ENCODE assay signal across 1 cellular context in the genomic region with DNA sequence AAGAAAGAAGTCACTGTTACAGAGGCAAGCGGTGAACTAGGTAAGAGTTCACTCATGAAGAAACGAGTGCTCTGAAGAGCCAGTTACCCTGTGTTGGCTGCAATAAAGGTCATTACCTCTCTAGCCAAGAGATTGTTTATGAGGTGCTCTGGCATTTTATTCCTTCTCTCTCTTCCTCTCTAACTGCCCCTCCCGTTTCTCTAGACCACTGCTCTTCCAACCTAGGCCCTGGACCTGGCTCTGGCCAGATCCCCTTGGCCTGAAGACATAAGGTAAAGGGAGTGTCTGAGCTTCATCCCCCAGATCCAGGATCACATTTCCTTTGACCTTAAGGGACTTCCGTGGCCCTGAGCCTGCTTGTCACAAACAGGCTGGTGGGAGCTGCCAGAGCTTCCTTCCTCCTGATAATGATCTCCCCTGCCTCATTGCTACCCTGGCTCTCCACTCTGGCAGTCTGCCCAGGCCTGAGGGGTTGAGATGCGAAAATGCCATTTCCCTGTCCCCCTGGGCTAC.
A peak's percentile ranks its signal among the peaks of the same experiment; 100 is the strongest.
TF ChIP-seq lines count a peak whose summit lies in the region.

No MANE protein-coding gene starts in this region.

TF ChIP-seq in HepG2, 621 proteins besides CTCF, POLR2A, EP300 and RAD21 (continued from another document and continues in another):
- TF ChIP-seq, protein P1, sequence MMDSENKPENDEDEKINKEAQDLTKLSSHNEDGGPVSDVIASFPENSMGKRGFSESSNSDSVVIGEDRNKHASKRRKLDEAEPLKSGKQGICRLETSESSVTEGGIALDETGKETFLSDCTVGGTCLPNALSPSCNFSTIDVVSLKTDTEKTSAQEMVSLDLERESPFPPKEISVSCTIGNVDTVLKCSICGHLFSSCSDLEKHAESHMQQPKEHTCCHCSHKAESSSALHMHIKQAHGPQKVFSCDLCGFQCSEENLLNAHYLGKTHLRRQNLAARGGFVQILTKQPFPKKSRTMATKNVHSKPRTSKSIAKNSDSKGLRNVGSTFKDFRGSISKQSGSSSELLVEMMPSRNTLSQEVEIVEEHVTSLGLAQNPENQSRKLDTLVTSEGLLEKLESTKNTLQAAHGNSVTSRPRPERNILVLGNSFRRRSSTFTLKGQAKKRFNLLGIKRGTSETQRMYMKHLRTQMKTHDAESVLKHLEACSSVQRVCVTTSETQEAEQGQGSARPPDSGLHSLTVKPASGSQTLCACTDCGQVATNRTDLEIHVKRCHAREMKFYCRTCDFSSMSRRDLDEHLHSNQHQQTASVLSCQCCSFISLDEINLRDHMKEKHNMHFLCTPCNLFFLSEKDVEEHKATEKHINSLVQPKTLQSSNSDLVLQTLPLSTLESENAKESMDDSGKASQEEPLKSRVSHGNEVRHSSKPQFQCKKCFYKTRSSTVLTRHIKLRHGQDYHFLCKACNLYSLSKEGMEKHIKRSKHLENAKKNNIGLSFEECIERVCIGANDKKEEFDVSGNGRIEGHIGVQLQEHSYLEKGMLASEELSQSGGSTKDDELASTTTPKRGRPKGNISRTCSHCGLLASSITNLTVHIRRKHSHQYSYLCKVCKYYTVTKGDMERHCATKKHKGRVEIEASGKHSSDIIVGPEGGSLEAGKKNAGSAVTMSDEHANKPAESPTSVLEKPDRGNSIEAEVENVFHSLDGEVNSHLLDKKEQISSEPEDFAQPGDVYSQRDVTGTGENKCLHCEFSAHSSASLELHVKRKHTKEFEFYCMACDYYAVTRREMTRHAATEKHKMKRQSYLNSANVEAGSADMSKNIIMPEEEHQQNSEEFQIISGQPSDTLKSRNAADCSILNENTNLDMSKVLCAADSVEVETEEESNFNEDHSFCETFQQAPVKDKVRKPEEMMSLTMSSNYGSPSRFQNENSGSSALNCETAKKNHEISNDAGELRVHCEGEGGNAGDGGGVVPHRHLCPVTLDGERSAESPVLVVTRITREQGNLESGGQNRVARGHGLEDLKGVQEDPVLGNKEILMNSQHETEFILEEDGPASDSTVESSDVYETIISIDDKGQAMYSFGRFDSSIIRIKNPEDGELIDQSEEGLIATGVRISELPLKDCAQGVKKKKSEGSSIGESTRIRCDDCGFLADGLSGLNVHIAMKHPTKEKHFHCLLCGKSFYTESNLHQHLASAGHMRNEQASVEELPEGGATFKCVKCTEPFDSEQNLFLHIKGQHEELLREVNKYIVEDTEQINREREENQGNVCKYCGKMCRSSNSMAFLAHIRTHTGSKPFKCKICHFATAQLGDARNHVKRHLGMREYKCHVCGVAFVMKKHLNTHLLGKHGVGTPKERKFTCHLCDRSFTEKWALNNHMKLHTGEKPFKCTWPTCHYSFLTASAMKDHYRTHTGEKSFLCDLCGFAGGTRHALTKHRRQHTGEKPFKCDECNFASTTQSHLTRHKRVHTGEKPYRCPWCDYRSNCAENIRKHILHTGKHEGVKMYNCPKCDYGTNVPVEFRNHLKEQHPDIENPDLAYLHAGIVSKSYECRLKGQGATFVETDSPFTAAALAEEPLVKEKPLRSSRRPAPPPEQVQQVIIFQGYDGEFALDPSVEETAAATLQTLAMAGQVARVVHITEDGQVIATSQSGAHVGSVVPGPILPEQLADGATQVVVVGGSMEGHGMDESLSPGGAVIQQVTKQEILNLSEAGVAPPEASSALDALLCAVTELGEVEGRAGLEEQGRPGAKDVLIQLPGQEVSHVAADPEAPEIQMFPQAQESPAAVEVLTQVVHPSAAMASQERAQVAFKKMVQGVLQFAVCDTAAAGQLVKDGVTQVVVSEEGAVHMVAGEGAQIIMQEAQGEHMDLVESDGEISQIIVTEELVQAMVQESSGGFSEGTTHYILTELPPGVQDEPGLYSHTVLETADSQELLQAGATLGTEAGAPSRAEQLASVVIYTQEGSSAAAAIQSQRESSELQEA (CRISPR knock-in tag; IDR thresholded peaks at IDR 0.05; ENCODE audit: not compliant biosample characterization), result no peak
- TF ChIP-seq ZC3H13 (CRISPR knock-in tag; IDR thresholded peaks at IDR 0.05) (no peak), ZBTB38 (CRISPR knock-in tag; IDR thresholded peaks at IDR 0.05) (peak; percentile 67; the same call in 1 of the 2 replicates), POLR2AphosphoS5 (IDR thresholded peaks at IDR 0.05; ENCODE audit: low read depth, low read length) (no peak), KMT2B (CRISPR knock-in tag; IDR thresholded peaks at IDR 0.05) (no peak), RBM39 (IDR thresholded peaks at IDR 0.05; ENCODE audit: low read depth, low read length, poor library complexity, severe bottlenecking) (no peak), ZNF24 (IDR thresholded peaks at IDR 0.05) (no peak), NPAS2 (CRISPR knock-in tag; IDR thresholded peaks at IDR 0.05; ENCODE audit: borderline replicate concordance) (no peak), ZNF891 (CRISPR knock-in tag; IDR thresholded peaks at IDR 0.05) (no peak), XRCC5 (optimal IDR thresholded peaks at IDR 0.05; ENCODE audit: low read length) (no peak), ZNF878 (CRISPR knock-in tag; IDR thresholded peaks at IDR 0.05) (no peak), ZNF614 (CRISPR knock-in tag; IDR thresholded peaks at IDR 0.05; ENCODE audit: borderline replicate concordance) (peak; percentile 57; the same call in 1 of the 2 replicates), ZNF460 (CRISPR knock-in tag; IDR thresholded peaks at IDR 0.05; ENCODE audit: borderline replicate concordance) (no peak), POLR2G (IDR thresholded peaks at IDR 0.05; ENCODE audit: low read depth, low read length) (no peak), ZNF33B (CRISPR knock-in tag; IDR thresholded peaks at IDR 0.05) (no peak), MYC (CRISPR knock-in tag; IDR thresholded peaks at IDR 0.05; ENCODE audit: borderline replicate concordance) (no peak), CENPT (CRISPR knock-in tag; IDR thresholded peaks at IDR 0.05; ENCODE audit: low read depth) (no peak), ZNF543 (CRISPR knock-in tag; IDR thresholded peaks at IDR 0.05) (no peak), SKI (IDR thresholded peaks at IDR 0.05; ENCODE audit: partially characterized antibody) (no peak), IKZF1 (IDR thresholded peaks at IDR 0.05) (no peak), ZMYM4 (CRISPR knock-in tag; IDR thresholded peaks at IDR 0.05) (no peak), XBP1 (CRISPR knock-in tag; IDR thresholded peaks at IDR 0.05) (no peak), ZNF354B (CRISPR knock-in tag; IDR thresholded peaks at IDR 0.05) (no peak), TCF12 (IDR thresholded peaks at IDR 0.05) (no peak), TCF12 (CRISPR knock-in tag; IDR thresholded peaks at IDR 0.05) (no peak), AGO2 (optimal IDR thresholded peaks at IDR 0.05; ENCODE audit: low read depth, low read length) (no peak), JDP2 (CRISPR knock-in tag; IDR thresholded peaks at IDR 0.05; ENCODE audit: borderline replicate concordance) (no peak), PCBP1 (IDR thresholded peaks at IDR 0.05; ENCODE audit: borderline replicate concordance, low read depth, low read length) (no peak), ZNF7 (CRISPR knock-in tag; IDR thresholded peaks at IDR 0.05) (no peak), SIX4 (CRISPR knock-in tag; IDR thresholded peaks at IDR 0.05) (0 out of 2 replicates have a peak, but pooled peaks have one; percentile 32), ZNF644 (CRISPR knock-in tag; IDR thresholded peaks at IDR 0.05; ENCODE audit: low read depth) (no peak), NBN (conservative IDR thresholded peaks at IDR 0.05) (no peak), SALL1 (CRISPR knock-in tag; IDR thresholded peaks at IDR 0.05) (peak; percentile 67), SETDB1 (CRISPR knock-in tag; IDR thresholded peaks at IDR 0.05; ENCODE audit: borderline replicate concordance) (no peak)
- TF ChIP-seq, protein P2, sequence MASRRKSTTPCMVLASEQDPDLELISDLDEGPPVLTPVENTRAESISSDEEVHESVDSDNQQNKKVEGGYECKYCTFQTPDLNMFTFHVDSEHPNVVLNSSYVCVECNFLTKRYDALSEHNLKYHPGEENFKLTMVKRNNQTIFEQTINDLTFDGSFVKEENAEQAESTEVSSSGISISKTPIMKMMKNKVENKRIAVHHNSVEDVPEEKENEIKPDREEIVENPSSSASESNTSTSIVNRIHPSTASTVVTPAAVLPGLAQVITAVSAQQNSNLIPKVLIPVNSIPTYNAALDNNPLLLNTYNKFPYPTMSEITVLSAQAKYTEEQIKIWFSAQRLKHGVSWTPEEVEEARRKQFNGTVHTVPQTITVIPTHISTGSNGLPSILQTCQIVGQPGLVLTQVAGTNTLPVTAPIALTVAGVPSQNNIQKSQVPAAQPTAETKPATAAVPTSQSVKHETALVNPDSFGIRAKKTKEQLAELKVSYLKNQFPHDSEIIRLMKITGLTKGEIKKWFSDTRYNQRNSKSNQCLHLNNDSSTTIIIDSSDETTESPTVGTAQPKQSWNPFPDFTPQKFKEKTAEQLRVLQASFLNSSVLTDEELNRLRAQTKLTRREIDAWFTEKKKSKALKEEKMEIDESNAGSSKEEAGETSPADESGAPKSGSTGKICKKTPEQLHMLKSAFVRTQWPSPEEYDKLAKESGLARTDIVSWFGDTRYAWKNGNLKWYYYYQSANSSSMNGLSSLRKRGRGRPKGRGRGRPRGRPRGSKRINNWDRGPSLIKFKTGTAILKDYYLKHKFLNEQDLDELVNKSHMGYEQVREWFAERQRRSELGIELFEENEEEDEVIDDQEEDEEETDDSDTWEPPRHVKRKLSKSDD (CRISPR knock-in tag; IDR thresholded peaks at IDR 0.05; ENCODE audit: low read depth), result no peak
- TF ChIP-seq, protein P3, sequence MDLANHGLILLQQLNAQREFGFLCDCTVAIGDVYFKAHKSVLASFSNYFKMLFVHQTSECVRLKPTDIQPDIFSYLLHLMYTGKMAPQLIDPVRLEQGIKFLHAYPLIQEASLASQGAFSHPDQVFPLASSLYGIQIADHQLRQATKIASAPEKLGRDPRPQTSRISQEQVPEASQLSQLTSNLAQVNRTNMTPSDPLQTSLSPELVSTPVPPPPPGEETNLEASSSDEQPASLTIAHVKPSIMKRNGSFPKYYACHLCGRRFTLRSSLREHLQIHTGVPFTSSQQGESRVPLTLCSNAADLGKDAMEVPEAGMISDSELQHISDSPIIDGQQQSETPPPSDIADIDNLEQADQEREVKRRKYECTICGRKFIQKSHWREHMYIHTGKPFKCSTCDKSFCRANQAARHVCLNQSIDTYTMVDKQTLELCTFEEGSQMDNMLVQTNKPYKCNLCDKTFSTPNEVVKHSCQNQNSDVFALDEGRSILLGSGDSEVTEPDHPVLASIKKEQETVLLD (CRISPR knock-in tag; IDR thresholded peaks at IDR 0.05; ENCODE audit: low read depth), result no peak
- TF ChIP-seq, protein P4, sequence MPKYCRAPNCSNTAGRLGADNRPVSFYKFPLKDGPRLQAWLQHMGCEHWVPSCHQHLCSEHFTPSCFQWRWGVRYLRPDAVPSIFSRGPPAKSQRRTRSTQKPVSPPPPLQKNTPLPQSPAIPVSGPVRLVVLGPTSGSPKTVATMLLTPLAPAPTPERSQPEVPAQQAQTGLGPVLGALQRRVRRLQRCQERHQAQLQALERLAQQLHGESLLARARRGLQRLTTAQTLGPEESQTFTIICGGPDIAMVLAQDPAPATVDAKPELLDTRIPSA (CRISPR knock-in tag; IDR thresholded peaks at IDR 0.05; ENCODE audit: borderline replicate concordance), result no peak
- TF ChIP-seq, protein P5, sequence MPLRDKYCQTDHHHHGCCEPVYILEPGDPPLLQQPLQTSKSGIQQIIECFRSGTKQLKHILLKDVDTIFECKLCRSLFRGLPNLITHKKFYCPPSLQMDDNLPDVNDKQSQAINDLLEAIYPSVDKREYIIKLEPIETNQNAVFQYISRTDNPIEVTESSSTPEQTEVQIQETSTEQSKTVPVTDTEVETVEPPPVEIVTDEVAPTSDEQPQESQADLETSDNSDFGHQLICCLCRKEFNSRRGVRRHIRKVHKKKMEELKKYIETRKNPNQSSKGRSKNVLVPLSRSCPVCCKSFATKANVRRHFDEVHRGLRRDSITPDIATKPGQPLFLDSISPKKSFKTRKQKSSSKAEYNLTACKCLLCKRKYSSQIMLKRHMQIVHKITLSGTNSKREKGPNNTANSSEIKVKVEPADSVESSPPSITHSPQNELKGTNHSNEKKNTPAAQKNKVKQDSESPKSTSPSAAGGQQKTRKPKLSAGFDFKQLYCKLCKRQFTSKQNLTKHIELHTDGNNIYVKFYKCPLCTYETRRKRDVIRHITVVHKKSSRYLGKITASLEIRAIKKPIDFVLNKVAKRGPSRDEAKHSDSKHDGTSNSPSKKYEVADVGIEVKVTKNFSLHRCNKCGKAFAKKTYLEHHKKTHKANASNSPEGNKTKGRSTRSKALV (CRISPR knock-in tag; IDR thresholded peaks at IDR 0.05), result no peak
- TF ChIP-seq, protein P6, sequence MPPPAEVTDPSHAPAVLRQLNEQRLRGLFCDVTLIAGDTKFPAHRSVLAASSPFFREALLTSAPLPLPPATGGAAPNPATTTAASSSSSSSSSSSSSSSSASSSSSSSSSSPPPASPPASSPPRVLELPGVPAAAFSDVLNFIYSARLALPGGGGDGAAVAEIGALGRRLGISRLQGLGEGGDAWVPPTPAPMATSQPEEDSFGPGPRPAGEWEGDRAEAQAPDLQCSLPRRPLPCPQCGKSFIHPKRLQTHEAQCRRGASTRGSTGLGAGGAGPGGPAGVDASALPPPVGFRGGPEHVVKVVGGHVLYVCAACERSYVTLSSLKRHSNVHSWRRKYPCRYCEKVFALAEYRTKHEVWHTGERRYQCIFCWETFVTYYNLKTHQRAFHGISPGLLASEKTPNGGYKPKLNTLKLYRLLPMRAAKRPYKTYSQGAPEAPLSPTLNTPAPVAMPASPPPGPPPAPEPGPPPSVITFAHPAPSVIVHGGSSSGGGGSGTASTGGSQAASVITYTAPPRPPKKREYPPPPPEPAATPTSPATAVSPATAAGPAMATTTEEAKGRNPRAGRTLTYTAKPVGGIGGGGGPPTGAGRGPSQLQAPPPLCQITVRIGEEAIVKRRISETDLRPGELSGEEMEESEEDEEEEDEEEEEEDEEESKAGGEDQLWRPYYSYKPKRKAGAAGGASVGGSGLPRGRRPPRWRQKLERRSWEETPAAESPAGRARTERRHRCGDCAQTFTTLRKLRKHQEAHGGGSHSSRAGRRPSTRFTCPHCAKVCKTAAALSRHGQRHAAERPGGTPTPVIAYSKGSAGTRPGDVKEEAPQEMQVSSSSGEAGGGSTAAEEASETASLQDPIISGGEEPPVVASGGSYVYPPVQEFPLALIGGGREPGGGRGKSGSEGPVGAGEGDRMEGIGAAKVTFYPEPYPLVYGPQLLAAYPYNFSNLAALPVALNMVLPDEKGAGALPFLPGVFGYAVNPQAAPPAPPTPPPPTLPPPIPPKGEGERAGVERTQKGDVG (CRISPR knock-in tag; IDR thresholded peaks at IDR 0.05; ENCODE audit: borderline replicate concordance), result no peak
- TF ChIP-seq, protein P7, sequence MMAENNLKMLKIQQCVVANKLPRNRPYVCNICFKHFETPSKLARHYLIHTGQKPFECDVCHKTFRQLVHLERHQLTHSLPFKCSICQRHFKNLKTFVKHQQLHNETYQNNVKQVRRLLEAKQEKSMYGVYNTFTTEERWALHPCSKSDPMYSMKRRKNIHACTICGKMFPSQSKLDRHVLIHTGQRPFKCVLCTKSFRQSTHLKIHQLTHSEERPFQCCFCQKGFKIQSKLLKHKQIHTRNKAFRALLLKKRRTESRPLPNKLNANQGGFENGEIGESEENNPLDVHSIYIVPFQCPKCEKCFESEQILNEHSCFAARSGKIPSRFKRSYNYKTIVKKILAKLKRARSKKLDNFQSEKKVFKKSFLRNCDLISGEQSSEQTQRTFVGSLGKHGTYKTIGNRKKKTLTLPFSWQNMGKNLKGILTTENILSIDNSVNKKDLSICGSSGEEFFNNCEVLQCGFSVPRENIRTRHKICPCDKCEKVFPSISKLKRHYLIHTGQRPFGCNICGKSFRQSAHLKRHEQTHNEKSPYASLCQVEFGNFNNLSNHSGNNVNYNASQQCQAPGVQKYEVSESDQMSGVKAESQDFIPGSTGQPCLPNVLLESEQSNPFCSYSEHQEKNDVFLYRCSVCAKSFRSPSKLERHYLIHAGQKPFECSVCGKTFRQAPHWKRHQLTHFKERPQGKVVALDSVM (CRISPR knock-in tag; IDR thresholded peaks at IDR 0.05), result no peak
